ENCODE assay signal across 11 cellular contexts in the genomic region with DNA sequence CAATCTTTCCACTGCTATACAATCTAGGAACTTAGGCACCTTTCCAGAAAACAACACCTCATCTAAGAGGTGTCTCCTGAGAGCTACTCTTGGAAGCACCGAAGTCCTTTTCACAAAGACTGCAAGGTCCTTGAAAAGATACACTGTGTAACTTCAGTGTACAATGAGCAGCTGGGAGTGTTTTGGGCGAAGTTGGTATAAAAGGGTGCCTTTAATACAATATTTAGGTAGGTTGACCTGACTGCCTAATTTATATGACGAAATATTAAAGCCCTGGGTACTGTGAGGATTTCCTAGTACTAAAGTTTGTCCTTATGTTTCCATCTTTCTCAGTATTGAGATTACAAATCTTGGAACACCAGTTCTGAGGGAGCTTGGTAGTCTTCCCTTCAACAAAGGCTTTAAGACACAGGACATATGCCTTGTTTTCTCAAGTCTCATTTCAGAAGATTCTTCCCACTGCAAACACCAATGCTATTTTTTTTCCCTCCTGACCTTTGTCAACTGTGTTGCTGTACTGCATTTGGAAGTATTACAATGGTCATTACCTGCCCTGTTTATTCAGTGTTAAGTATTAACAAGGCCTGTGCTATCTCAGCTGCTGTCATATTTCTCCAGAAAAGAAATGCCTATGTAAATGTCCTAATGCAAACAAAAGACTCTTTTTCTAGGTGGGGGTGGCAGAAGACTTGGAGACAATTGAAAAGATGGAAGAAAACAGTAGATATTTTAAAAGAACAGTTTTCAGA.
DNase-seq lines count a peak whose midpoint lies in the region; ATAC-seq and TF ChIP-seq lines count a peak whose summit lies in the region.
"Had no signal": no experiment of that assay in that cellular context is flagged by ENCODE, and none has a peak within 500 bp of the region (broad histone marks: within the 10 kb centered on the region; RNA-seq: fewer than 3 reads in every experiment).

No MANE protein-coding gene starts in this region.

- H3K36me3 ChIP-seq in lower lobe of right lung: no peaks in the 10 kb centered on the region
- H3K36me3 ChIP-seq in upper lobe of right lung: no peaks in the 10 kb centered on the region
- H3K36me3 ChIP-seq in BE2C: no peaks in the 10 kb centered on the region
- H3K36me3 ChIP-seq: WERI-Rb-1 had no signal

- H3K27ac Mint-ChIP-seq in activated naive CD4-positive, alpha-beta T cell treated with anti-CD3 and anti-CD28 coated beads, Interleukin-2, amount 50 U/mL, for 24 hours: peak overlapping the region; percentile 1
- no peak overlapping the region for H3K27ac Mint-ChIP-seq in activated naive CD4-positive, alpha-beta T cell treated with anti-CD3 and anti-CD28 coated beads for 36 hours

- no peak for DNase-seq in activated naive CD4-positive, alpha-beta T cell treated with anti-CD3 and anti-CD28 coated beads for 36 hours
- peak; percentile 50 to 74 for DNase-seq in SHP77 (lab: John Stamatoyannopoulos, UW)
- DNase-seq in lower lobe of right lung: no peak
- DNase-seq in upper lobe of right lung: no peak
- DNase-seq in BE2C: no peak
- no peak for DNase-seq in NCI-H345 (lab: John Stamatoyannopoulos, UW)
- DNase-seq: NCI-H187 treated with DMSO at 0.1 percent for 48 hours, WERI-Rb-1 had no signal

- H3K27me3 Mint-ChIP-seq in activated naive CD4-positive, alpha-beta T cell treated with anti-CD3 and anti-CD28 coated beads, Interleukin-2, amount 50 U/mL, for 24 hours: no peaks in the 10 kb centered on the region
- H3K27me3 Mint-ChIP-seq in activated naive CD4-positive, alpha-beta T cell treated with anti-CD3 and anti-CD28 coated beads for 36 hours (ENCODE audit: low read depth): no peaks in the 10 kb centered on the region

- CTCF ChIA-PET in activated naive CD4-positive, alpha-beta T cell treated with anti-CD3 and anti-CD28 coated beads for 36 hours (lab: Charles Lee): interaction anchor here (1.2 kb wide), 1 partner anchor 50 kb away, joined by 3 read pairs; no protein-coding TSS in a partner anchor

- no peaks in the 10 kb centered on the region for H3K27me3 ChIP-seq in lower lobe of right lung (ENCODE audit: low read depth)
- H3K27me3 ChIP-seq in upper lobe of right lung: no peaks in the 10 kb centered on the region
- no peaks in the 10 kb centered on the region for H3K27me3 ChIP-seq in BE2C

- H3K4me3 ChIP-seq in lower lobe of right lung (no peak overlapping the region), upper lobe of right lung (no peak overlapping the region), BE2C (ENCODE audit: low read depth, low read length) (no peak overlapping the region)
- H3K4me3 ChIP-seq: skin epidermis had no signal

- ATAC-seq in lower lobe of right lung (peak; percentile 29 to 83), upper lobe of right lung (peak; percentile 76), GM18502 (IDR thresholded peaks at IDR 0.05; ENCODE audit: poor library complexity, unreplicated experiment) (no peak)

- no peak overlapping the region for H3K4me3 Mint-ChIP-seq in activated naive CD4-positive, alpha-beta T cell treated with anti-CD3 and anti-CD28 coated beads, Interleukin-2, amount 50 U/mL, for 24 hours
- H3K4me3 Mint-ChIP-seq in activated naive CD4-positive, alpha-beta T cell treated with anti-CD3 and anti-CD28 coated beads for 36 hours: no peak overlapping the region

- no peaks in the 10 kb centered on the region for H3K36me3 Mint-ChIP-seq in activated naive CD4-positive, alpha-beta T cell treated with anti-CD3 and anti-CD28 coated beads, Interleukin-2, amount 50 U/mL, for 24 hours
- H3K36me3 Mint-ChIP-seq in activated naive CD4-positive, alpha-beta T cell treated with anti-CD3 and anti-CD28 coated beads for 36 hours (ENCODE audit: low read depth): no peaks in the 10 kb centered on the region

- no peaks in the 10 kb centered on the region for H3K9me3 Mint-ChIP-seq in activated naive CD4-positive, alpha-beta T cell treated with anti-CD3 and anti-CD28 coated beads, Interleukin-2, amount 50 U/mL, for 24 hours
- H3K9me3 Mint-ChIP-seq in activated naive CD4-positive, alpha-beta T cell treated with anti-CD3 and anti-CD28 coated beads for 36 hours: no peaks in the 10 kb centered on the region

- no peak for TF ChIP-seq CTCF in lower lobe of right lung (IDR thresholded peaks at IDR 0.05)
- TF ChIP-seq CTCF in upper lobe of right lung (IDR thresholded peaks at IDR 0.05): no peak
- no peak for TF ChIP-seq CTCF in BE2C (IDR thresholded peaks at IDR 0.05; ENCODE audit: low read depth, low read length)

- no peaks in the 10 kb centered on the region for H3K9me3 ChIP-seq in lower lobe of right lung
- H3K9me3 ChIP-seq in upper lobe of right lung: no peaks in the 10 kb centered on the region
- no peaks in the 10 kb centered on the region for H3K9me3 ChIP-seq in BE2C

- peaks cover 24% of the 10 kb centered on the region for H3K4me1 ChIP-seq in lower lobe of right lung
- H3K4me1 ChIP-seq in upper lobe of right lung: peaks cover 13% of the 10 kb centered on the region
- H3K4me1 ChIP-seq in BE2C: peaks cover 6% of the 10 kb centered on the region

- intact Hi-C loops in activated naive CD4-positive, alpha-beta T cell treated with anti-CD3 and anti-CD28 coated beads for 36 hours (cut with micrococcal nuclease): no loop called here
- intact Hi-C loops in lower lobe of right lung (cut with DNase I) (loop anchor here (10.0 kb wide), 1 partner anchor 235 kb away; no protein-coding TSS in a partner anchor), upper lobe of right lung (cut with DNase I) (loop anchor here (10.0 kb wide), 1 partner anchor 235 kb away; no protein-coding TSS in a partner anchor)

- no peaks in the 10 kb centered on the region for H3K4me1 Mint-ChIP-seq in activated naive CD4-positive, alpha-beta T cell treated with anti-CD3 and anti-CD28 coated beads, Interleukin-2, amount 50 U/mL, for 24 hours
- no peaks in the 10 kb centered on the region for H3K4me1 Mint-ChIP-seq in activated naive CD4-positive, alpha-beta T cell treated with anti-CD3 and anti-CD28 coated beads for 36 hours (ENCODE audit: low read depth)

- peak overlapping the region; percentile 42 for H3K27ac ChIP-seq in lower lobe of right lung
- peak overlapping the region; percentile 17 for H3K27ac ChIP-seq in upper lobe of right lung
- H3K27ac ChIP-seq: WERI-Rb-1 had no signal

Comparison
In these comparisons a context has a peak if more than half of its experiments do, and no peak if none do; other contexts are left out.
1. DNase-seq: peak in SHP77 (2 of 2); none in activated naive CD4-positive, alpha-beta T cell treated with anti-CD3 and anti-CD28 coated beads for 36 hours (single experiment), lower lobe of right lung (single experiment), upper lobe of right lung (single experiment), BE2C (single experiment) and NCI-H345 (single experiment).